In the genomic region with DNA sequence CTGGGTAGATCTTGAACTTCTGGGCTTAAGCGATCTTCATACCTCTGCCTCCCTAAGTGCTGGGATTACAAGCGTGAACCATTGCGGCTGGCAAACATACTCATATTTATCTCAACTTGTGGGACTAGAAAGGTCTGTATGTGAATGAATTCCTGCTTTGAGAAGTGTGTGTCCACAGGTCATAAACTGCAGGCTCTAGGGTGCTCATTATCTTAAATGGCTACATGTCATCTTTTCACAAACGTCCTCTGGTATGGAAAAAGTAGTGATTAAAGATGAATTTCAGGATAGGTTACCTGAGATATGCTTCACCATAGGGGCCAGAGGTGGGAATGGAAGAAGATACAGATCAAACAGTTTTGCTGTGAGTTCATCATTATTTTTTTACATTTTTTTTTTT, we compare ENCODE assay signal across 35 cellular contexts. TPM values are rescaled to one million over a fixed set of nuclear protein-coding genes. Genes with fewer than 3 reads are reported as not detected.
"Had no signal": no experiment of that assay in that cellular context is flagged by ENCODE, and none has a peak within 500 bp of the region (broad histone marks: within the 10 kb centered on the region; RNA-seq: fewer than 3 reads in every experiment).

No MANE protein-coding gene starts in this region.

- H3K4me2 ChIP-seq: KMS-11 had no signal

- H3K4me3 ChIP-seq: MG63 had no signal

- H3K27me3 ChIP-seq: MG63 had no signal

- DNase-seq: Karpas-422, Kasumi-1, KG1, MG63, MM.1S, MV-4-11, NCI-H1048, NCI-H1092, NCI-H1092 treated with DMSO at 0.1 percent for 48 hours, NCI-H1105, NCI-H1105 treated with DMSO at 0.1 percent for 48 hours, NCI-H1417, NCI-H1417 treated with DMSO at 0.1 percent for 48 hours, NCI-H1436, NCI-H1436 treated with DMSO at 0.1 percent for 48 hours, NCI-H146, NCI-H1694, NCI-H1694 treated with DMSO at 0.1 percent for 48 hours, NCI-H187, NCI-H187 treated with DMSO at 0.1 percent for 48 hours, NCI-H1930, NCI-H2029, NCI-H2029 treated with DMSO at 0.1 percent for 48 hours, NCI-H2081, NCI-H2081 treated with DMSO at 0.1 percent for 48 hours, NCI-H2107, NCI-H2171, NCI-H2171 treated with DMSO at 0.1 percent for 48 hours, NCI-H2227 treated with DMSO at 0.1 percent for 48 hours, NCI-H226, NCI-H345, NCI-H446, NCI-H446 treated with DMSO at 0.1 percent for 48 hours had no signal

- H3K27ac ChIP-seq: KMS-11 had no signal

- H3K9me3 ChIP-seq: MG63 had no signal

- H3K9ac ChIP-seq: KMS-11 had no signal

- H3K36me3 ChIP-seq: MG63 had no signal

RNA-seq across cellular contexts. Expression of a gene that starts 52.2 kb away (rescaled TPM):
- total RNA-seq: LHCN-M2 had no signal
